In the genomic region with DNA sequence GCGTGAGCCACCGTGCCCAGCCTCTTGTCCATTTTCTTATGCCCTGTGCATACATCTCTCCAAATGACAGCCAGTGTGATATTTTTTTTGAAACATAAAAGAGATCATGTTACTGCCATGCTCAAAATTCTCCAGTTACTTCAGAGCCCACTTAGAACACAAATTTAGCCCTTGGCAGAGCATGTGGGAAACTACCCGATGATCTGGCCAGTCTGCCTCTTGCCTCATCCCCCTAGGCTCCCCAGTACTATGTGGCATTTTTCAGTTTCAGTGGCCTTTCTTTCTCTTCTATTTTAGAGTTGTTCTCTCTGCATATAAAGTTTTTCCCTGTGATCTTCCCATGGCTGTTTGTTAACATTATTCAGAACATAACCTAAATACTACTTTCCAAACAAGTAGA, we compare ENCODE assay signal across 22 cellular contexts.
"Had no signal": no experiment of that assay in that cellular context is flagged by ENCODE, and none has a peak within 500 bp of the region (broad histone marks: within the 10 kb centered on the region; RNA-seq: fewer than 3 reads in every experiment).

No MANE protein-coding gene starts in this region.

- H3K4me1 Mint-ChIP-seq: memory B cell; natural killer cell; neural progenitor cell; stimulated activated effector memory CD8-positive, alpha-beta T cell treated with anti-CD3 and anti-CD28 coated beads, Interleukin-12 subunit alpha, Interleukin-12 subunit beta, amount 100 ng/mL, for 72 hours had no signal

- ATAC-seq: esophagus mucosa; left colon; natural killer cell; pancreas; right lobe of liver; stimulated activated effector memory CD8-positive, alpha-beta T cell treated with anti-CD3 and anti-CD28 coated beads, Interleukin-12 subunit alpha, Interleukin-12 subunit beta, amount 100 ng/mL, for 72 hours; stimulated activated naive CD8-positive, alpha-beta T cell treated with anti-CD3 and anti-CD28 coated beads, Interleukin-15, Interleukin-2, amounts not matched to agents 100 U/mL and 50 U/mL, for 24 hours; upper lobe of right lung had no signal

- H3K27ac Mint-ChIP-seq: memory B cell; mesothelial cell of epicardium; natural killer cell; neural progenitor cell; progenitor cell of endocrine pancreas; stimulated activated effector memory CD8-positive, alpha-beta T cell treated with anti-CD3 and anti-CD28 coated beads, Interleukin-12 subunit alpha, Interleukin-12 subunit beta, amount 100 ng/mL, for 72 hours had no signal

- H3K36me3 ChIP-seq: heart left ventricle, lower lobe of right lung, neural progenitor cell, pancreas, right lobe of liver, suprapubic skin, thyroid gland, upper lobe of right lung, vagina had no signal

- DNase-seq: effector memory CD4-positive, alpha-beta T cell; heart left ventricle; hippocampal formation; left colon; lower lobe of right lung; natural killer cell; nucleus accumbens; pancreas; right lobe of liver; stimulated activated CD4-positive, alpha-beta T cell treated with anti-CD3 and anti-CD28 coated beads, Interleukin-4, amount 100 ng/mL, for 1 hour; stimulated activated CD8-positive, alpha-beta memory T cell treated with anti-CD3 and anti-CD28 coated beads, Interleukin-4, amount 100 ng/mL, for 48 hours; stimulated activated naive CD8-positive, alpha-beta T cell treated with anti-CD3 and anti-CD28 coated beads, Interleukin-15, Interleukin-2, amounts not matched to agents 100 U/mL and 50 U/mL, for 24 hours; thyroid gland; upper lobe of right lung had no signal

- H3K27me3 Mint-ChIP-seq: memory B cell had no signal

- H3K4me3 ChIP-seq: heart left ventricle, lower lobe of right lung, neural progenitor cell, pancreas, right lobe of liver, suprapubic skin, thyroid gland, upper lobe of right lung, vagina had no signal

- H3K27ac ChIP-seq: heart left ventricle, lower lobe of right lung, neural progenitor cell, pancreas, right lobe of liver, suprapubic skin, thyroid gland, upper lobe of right lung, vagina had no signal

- H3K4me1 ChIP-seq: heart left ventricle, lower lobe of right lung, neural progenitor cell, pancreas, right lobe of liver, suprapubic skin, thyroid gland, upper lobe of right lung, vagina had no signal

- H3K36me3 Mint-ChIP-seq: memory B cell; mesothelial cell of epicardium; natural killer cell; neural progenitor cell; stimulated activated effector memory CD8-positive, alpha-beta T cell treated with anti-CD3 and anti-CD28 coated beads, Interleukin-12 subunit alpha, Interleukin-12 subunit beta, amount 100 ng/mL, for 72 hours had no signal

- H3K4me3 Mint-ChIP-seq: memory B cell; mesothelial cell of epicardium; natural killer cell; neural progenitor cell; stimulated activated effector memory CD8-positive, alpha-beta T cell treated with anti-CD3 and anti-CD28 coated beads, Interleukin-12 subunit alpha, Interleukin-12 subunit beta, amount 100 ng/mL, for 72 hours had no signal

- H3K27me3 ChIP-seq: neural progenitor cell, pancreas, right lobe of liver, suprapubic skin, thyroid gland, upper lobe of right lung, vagina had no signal

- H3K9me3 Mint-ChIP-seq: mesothelial cell of epicardium, neural progenitor cell had no signal

- H3K9me3 ChIP-seq: heart left ventricle, lower lobe of right lung, pancreas, right lobe of liver, suprapubic skin, thyroid gland, upper lobe of right lung, vagina had no signal
